ENCODE assay signal across 26 cellular contexts in the genomic region with DNA sequence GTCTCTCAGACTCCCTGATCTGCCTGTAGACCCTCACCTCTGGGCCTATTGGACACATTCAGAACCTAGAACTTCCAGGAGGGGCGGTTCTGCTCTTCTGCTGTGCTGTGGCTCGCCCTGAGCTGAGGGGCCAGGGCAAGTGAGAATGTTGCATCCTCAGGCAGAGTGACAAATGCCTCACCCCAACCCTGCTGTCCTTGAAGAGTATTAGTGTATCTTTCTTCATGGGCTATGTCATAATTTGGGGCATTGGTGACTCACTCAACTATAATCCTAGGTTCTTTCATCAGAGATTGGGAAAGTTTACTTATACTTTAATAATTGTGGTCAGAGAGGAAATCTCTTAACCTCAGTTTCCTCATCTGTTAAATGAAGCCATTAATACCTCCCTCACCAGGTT.
"Had no signal": no experiment of that assay in that cellular context is flagged by ENCODE, and none has a peak within 500 bp of the region (broad histone marks: within the 10 kb centered on the region; RNA-seq: fewer than 3 reads in every experiment).

No MANE protein-coding gene starts in this region.

- H3K27ac ChIP-seq: cardiac muscle cell, epithelial cell of prostate, left lung, neutrophil, ovary, prostate gland, thoracic aorta had no signal

- H3K36me3 Mint-ChIP-seq: activated naive CD8-positive, alpha-beta T cell treated with anti-CD3 and anti-CD28 coated beads, Interleukin-2, amount 10 ng/mL, durations not matched to agents 7 days and 5 days; immature natural killer cell; memory B cell; type B pancreatic cell had no signal

- H3K9me3 Mint-ChIP-seq: activated CD4-positive, alpha-beta memory T cell treated with anti-CD3 and anti-CD28 coated beads, Interleukin-2, amount 10 ng/mL, durations not matched to agents 7 days and 5 days; activated naive CD4-positive, alpha-beta T cell treated with anti-CD3 and anti-CD28 coated beads for 36 hours; activated naive CD8-positive, alpha-beta T cell treated with anti-CD3 and anti-CD28 coated beads, Interleukin-2, amount 10 ng/mL, durations not matched to agents 7 days and 5 days; activated T-cell treated with anti-CD3 and anti-CD28 coated beads, Interleukin-2, amount 50 U/mL, for 72 hours; endodermal cell; immature natural killer cell; memory B cell; nephron; type B pancreatic cell had no signal

- H3K27ac Mint-ChIP-seq: activated CD4-positive, alpha-beta memory T cell treated with anti-CD3 and anti-CD28 coated beads, Interleukin-2, amount 10 ng/mL, durations not matched to agents 7 days and 5 days; activated naive CD4-positive, alpha-beta T cell treated with anti-CD3 and anti-CD28 coated beads for 36 hours; activated naive CD8-positive, alpha-beta T cell treated with anti-CD3 and anti-CD28 coated beads, Interleukin-2, amount 10 ng/mL, durations not matched to agents 7 days and 5 days; activated T-cell treated with anti-CD3 and anti-CD28 coated beads, Interleukin-2, amount 50 U/mL, for 72 hours; endodermal cell; immature natural killer cell; memory B cell; nephron; T-helper 17 cell; type B pancreatic cell had no signal

- DNase-seq: activated CD4-positive, alpha-beta memory T cell treated with anti-CD3 and anti-CD28 coated beads, Interleukin-2, amount 10 ng/mL, durations not matched to agents 7 days and 5 days; activated CD4-positive, alpha-beta T cell treated with anti-CD3 and anti-CD28 coated beads for 48 hours; activated effector memory CD4-positive, alpha-beta T cell treated with Interleukin-2 at 50 U/mL for 16 hours; activated naive CD4-positive, alpha-beta T cell treated with anti-CD3 and anti-CD28 coated beads for 36 hours; activated naive CD8-positive, alpha-beta T cell treated with anti-CD3 and anti-CD28 coated beads, Interleukin-2, amount 10 ng/mL, durations not matched to agents 7 days and 5 days; activated T-cell treated with anti-CD3 and anti-CD28 coated beads, Interleukin-2, amount 50 U/mL, for 72 hours; amniotic stem cell; cortex of kidney; endodermal cell; foreskin fibroblast; immature natural killer cell; kidney glomerular epithelial cell; left lung; ovary; stimulated activated CD4-positive, alpha-beta T cell treated with anti-CD3 and anti-CD28 coated beads, Interleukin-2, amount 100 ng/mL, for 48 hours; stimulated activated CD8-positive, alpha-beta memory T cell treated with anti-CD3 and anti-CD28 coated beads, Interleukin-4, amount 100 ng/mL, for 48 hours; stimulated activated naive CD4-positive, alpha-beta T cell; T-helper 17 cell had no signal

- H3K4me3 Mint-ChIP-seq: activated CD4-positive, alpha-beta memory T cell treated with anti-CD3 and anti-CD28 coated beads, Interleukin-2, amount 10 ng/mL, durations not matched to agents 7 days and 5 days; activated naive CD4-positive, alpha-beta T cell treated with anti-CD3 and anti-CD28 coated beads for 36 hours; activated naive CD8-positive, alpha-beta T cell treated with anti-CD3 and anti-CD28 coated beads, Interleukin-2, amount 10 ng/mL, durations not matched to agents 7 days and 5 days; activated T-cell treated with anti-CD3 and anti-CD28 coated beads, Interleukin-2, amount 50 U/mL, for 72 hours; endodermal cell; immature natural killer cell; memory B cell; nephron; T-helper 17 cell; type B pancreatic cell had no signal

- ATAC-seq: activated T-cell treated with anti-CD3 and anti-CD28 coated beads, Interleukin-2, amount 50 U/mL, for 72 hours; left lung; T-helper 17 cell had no signal

- H3K4me1 Mint-ChIP-seq: activated CD4-positive, alpha-beta memory T cell treated with anti-CD3 and anti-CD28 coated beads, Interleukin-2, amount 10 ng/mL, durations not matched to agents 7 days and 5 days; activated naive CD8-positive, alpha-beta T cell treated with anti-CD3 and anti-CD28 coated beads, Interleukin-2, amount 10 ng/mL, durations not matched to agents 7 days and 5 days; endodermal cell; immature natural killer cell; memory B cell; nephron; T-helper 17 cell had no signal

- H3K4me1 ChIP-seq: prostate gland had no signal

- H3K4me3 ChIP-seq: cardiac muscle cell, left lung, ovary, prostate gland, thoracic aorta had no signal

- H3K36me3 ChIP-seq: cardiac muscle cell, left lung, neutrophil, ovary, prostate gland, thoracic aorta had no signal

- H3K9me3 ChIP-seq: left lung, neutrophil, ovary, prostate gland, thoracic aorta had no signal

- H3K27me3 ChIP-seq: ovary had no signal
